In the genomic region with DNA sequence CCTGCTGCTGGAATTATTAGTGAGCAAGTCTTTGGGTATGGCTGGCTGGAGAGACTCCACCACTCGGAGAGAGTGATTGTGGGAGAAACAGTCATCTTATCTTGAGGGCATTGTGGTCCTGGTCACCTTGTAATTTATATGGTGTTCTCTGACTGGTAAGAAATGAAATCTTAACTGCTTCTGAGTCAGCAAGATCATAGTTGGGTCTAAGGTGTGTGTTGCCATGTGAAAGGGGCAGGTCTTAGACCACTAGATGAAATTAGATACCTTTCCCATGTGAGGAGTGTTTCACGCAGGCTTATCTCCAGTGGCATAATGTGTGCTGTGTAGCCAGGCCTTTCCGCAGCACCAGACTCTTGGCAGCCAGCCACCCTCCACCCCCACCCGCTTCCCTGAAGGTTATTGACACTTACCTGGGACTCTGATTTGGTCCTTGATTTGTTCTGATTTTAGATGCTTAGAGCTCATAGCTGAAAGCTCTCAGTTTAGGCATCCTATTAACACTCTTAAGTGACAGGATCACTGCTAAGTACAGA, we compare ENCODE assay signal across 10 cellular contexts. TPM values are rescaled to one million over a fixed set of nuclear protein-coding genes. Genes with fewer than 3 reads are reported as not detected.
DNase-seq lines count a peak whose midpoint lies in the region; ATAC-seq and TF ChIP-seq lines count a peak whose summit lies in the region.
"Had no signal": no experiment of that assay in that cellular context is flagged by ENCODE, and none has a peak within 500 bp of the region (broad histone marks: within the 10 kb centered on the region; RNA-seq: fewer than 3 reads in every experiment).

No MANE protein-coding gene starts in this region.

- H3K4me2 ChIP-seq in Karpas-422 (ENCODE audit: low read depth, low read length, poor library complexity, severe bottlenecking) = no peak overlapping the region

- no peaks in the 10 kb centered on the region for H3K79me2 ChIP-seq in Karpas-422 (ENCODE audit: low read length)

- H3K4me1 ChIP-seq in Karpas-422 (ENCODE audit: low read length) = no peaks in the 10 kb centered on the region
- H3K4me1 ChIP-seq: testis had no signal

- no peak for TF ChIP-seq CTCF in coronary artery (IDR thresholded peaks at IDR 0.05)

- H3K36me3 ChIP-seq in Karpas-422 (ENCODE audit: insufficient read depth, low read length) = no peaks in the 10 kb centered on the region

- ATAC-seq in SK-N-SH treated with all-trans-retinoic acid at 6 μM for 48 hours (no peak), left lobe of liver (peak; percentile 75), HG02938 (IDR thresholded peaks at IDR 0.05; ENCODE audit: unreplicated experiment) (no peak)

- DNase-seq in Caki2 (ENCODE audit: low read depth) = peak; percentile 82
- peak; percentile 53 for DNase-seq in NCI-H1105 (lab: John Stamatoyannopoulos, UW)
- peak; percentile 87 for DNase-seq in left lobe of liver (ENCODE audit: low spot score)
- DNase-seq in coronary artery (ENCODE audit: low spot score) = no peak
- no peak for DNase-seq in Karpas-422
- DNase-seq in hypothalamus (lab: John Stamatoyannopoulos, UW) = no peak
- DNase-seq: testis had no signal

- H3K4me3 ChIP-seq in coronary artery (no peak overlapping the region), Karpas-422 (ENCODE audit: low read length) (no peak overlapping the region)
- H3K4me3 ChIP-seq: SK-N-MC, testis had no signal

- no peaks in the 10 kb centered on the region for H3K9me2 ChIP-seq in Karpas-422 (replicated peaks; ENCODE audit: insufficient read depth, low read length)

- no peak overlapping the region for H3K27ac ChIP-seq in coronary artery
- no peak overlapping the region for H3K27ac ChIP-seq in Karpas-422 (ENCODE audit: low read length)
- H3K27ac ChIP-seq: SK-N-MC, testis had no signal

- in situ Hi-C loops in Caki2 (cut with HindIII; ENCODE audit: low pct_unique_long_range_greater_than_20kb, low sequenced_read_pairs) = no loop called here

- H2AFZ ChIP-seq in Karpas-422 (ENCODE audit: low read length) = no peak overlapping the region

- H3K9me3 ChIP-seq in Karpas-422 (ENCODE audit: low read length) = no peaks in the 10 kb centered on the region
- H3K9me3 ChIP-seq: testis had no signal

- H4K20me1 ChIP-seq in Karpas-422 (ENCODE audit: insufficient read depth, low read depth, low read length) = no peaks in the 10 kb centered on the region

- no peaks in the 10 kb centered on the region for H3K27me3 ChIP-seq in Karpas-422 (ENCODE audit: low read length)
- H3K27me3 ChIP-seq: testis had no signal

- no peak overlapping the region for H3K9ac ChIP-seq in Karpas-422 (ENCODE audit: low read length)

TF ChIP-seq in SK-N-SH treated with all-trans-retinoic acid at 6 μM for 48 hours, 23 proteins besides CTCF, POLR2A, EP300 and RAD21:
- TF ChIP-seq TCF4 (CRISPR knock-in tag; IDR thresholded peaks at IDR 0.05; ENCODE audit: borderline replicate concordance) (peak; percentile 33; the same call in 1 of the 2 replicates), CSDC2 (CRISPR knock-in tag; IDR thresholded peaks at IDR 0.05) (no peak), SNAI2 (CRISPR knock-in tag; IDR thresholded peaks at IDR 0.05) (no peak), RARB (CRISPR knock-in tag; IDR thresholded peaks at IDR 0.05) (no peak)

RNA-seq across cellular contexts. Expression of gene MAPRE3, which starts 7.7 kb away (rescaled TPM):
- 25.9 and 33.5 TPM in 2 replicates for total RNA-seq in Caki2 (2014; rRNA removed; shearing (Covaris generic); ENCODE audit: low replicate concordance)
- 16.6 TPM for total RNA-seq in left lobe of liver
- total RNA-seq in Karpas-422 (2014; rRNA removed; shearing (Covaris generic); ENCODE audit: low replicate concordance) = 0.30 and 0.65 TPM in 2 replicates

RNA-seq across cellular contexts. Expression of gene TMEM214, which starts 54.6 kb away (rescaled TPM):
- total RNA-seq in Caki2 (2014; rRNA removed; shearing (Covaris generic); ENCODE audit: low replicate concordance) = 104 and 106 TPM in 2 replicates
- 53.7 TPM for total RNA-seq in left lobe of liver
- total RNA-seq in Karpas-422 (2014; rRNA removed; shearing (Covaris generic); ENCODE audit: low replicate concordance) = 20.8 and 31.8 TPM in 2 replicates

Comparison
In these comparisons a context has a peak if more than half of its experiments do, and no peak if none do; other contexts are left out.
1. DNase-seq: peak in Caki2 (single experiment), NCI-H1105 (single experiment) and left lobe of liver (single experiment); none in coronary artery (single experiment), Karpas-422 (single experiment) and hypothalamus (0 of 51).
2. RNA of gene MAPRE3, which starts 7.7 kb away (total RNA-seq): 25.9 to 33.5 TPM in Caki2 and 16.6 TPM in left lobe of liver (single experiment); 0.30 to 0.65 TPM in Karpas-422; every median in the first group is over 10 times any median in the second.